In genomic region chr16:68085259-68086071, GRCh38 we compare ENCODE assay signal across 1 cellular context.
TF ChIP-seq lines count a peak whose summit lies in the region.

Gene NFATC3, plus strand, starts transcription at chr16:68085370. Its CDS starts 312 bp downstream, at chr16:68085682.

TF ChIP-seq in H1, 55 proteins besides CTCF, POLR2A, EP300 and RAD21 (continued from another document):
- TF ChIP-seq SIN3A (conservative IDR thresholded peaks at IDR 0.05 in 1 of 2, IDR thresholded peaks at IDR 0.05 in 1 of 2; ENCODE audit: low read depth in 1 of 2, low read length in 2 of 2), result peak in 1 of 2 experiments; percentile 35; a peak in 1 of 4 replicates
- no peak for TF ChIP-seq TCF12 (IDR thresholded peaks at IDR 0.05; ENCODE audit: low read depth, low read length)
- TF ChIP-seq PHF8 (conservative IDR thresholded peaks at IDR 0.05; ENCODE audit: low read depth, low read length), result peak; percentile 57; the same call in 1 of the 2 replicates
- 0 out of 2 replicates have a peak, but pooled peaks have one; percentile 8 for TF ChIP-seq CREB1 (IDR thresholded peaks at IDR 0.05)
- peak; percentile 68 for TF ChIP-seq TAF1 (IDR thresholded peaks at IDR 0.05; ENCODE audit: low read depth, low read length)
- TF ChIP-seq KDM4A (IDR thresholded peaks at IDR 0.05; ENCODE audit: low read depth, low read length, severe bottlenecking), result peak; percentile 85
- TF ChIP-seq ASH2L (IDR thresholded peaks at IDR 0.05; ENCODE audit: low read length), result peak; percentile 76
- TF ChIP-seq EGR1 (IDR thresholded peaks at IDR 0.05; ENCODE audit: borderline replicate concordance, low read depth, low read length), result no peak; the same call in 1 of the 2 replicates
